In genomic region chr15:29873264-29873663, GRCh38 we compare ENCODE assay signal across 14 cellular contexts. TPM values are rescaled to one million over a fixed set of nuclear protein-coding genes. Genes with fewer than 3 reads are reported as not detected.
"Had no signal": no experiment of that assay in that cellular context is flagged by ENCODE, and none has a peak within 500 bp of the region (broad histone marks: within the 10 kb centered on the region; RNA-seq: fewer than 3 reads in every experiment).

No MANE protein-coding gene starts in this region.

- H3K27me3 Mint-ChIP-seq: activated CD4-positive, alpha-beta T cell treated with anti-CD3 and anti-CD28 coated beads, Interleukin-2, amount 10 ng/mL, durations not matched to agents 24 days and 14 days; stimulated activated memory B cell treated with anti-CD40 and anti-IgM and Interleukin-4, amounts not matched to agents 10 μg/mL and 1 μg/mL and 100 μg/mL, for 72 hours had no signal

- H3K9me3 ChIP-seq: SJSA1 had no signal

- H3K27me3 ChIP-seq: SJSA1 had no signal

- H3K4me3 Mint-ChIP-seq: activated CD4-positive, alpha-beta T cell treated with anti-CD3 and anti-CD28 coated beads, Interleukin-2, amount 10 ng/mL, durations not matched to agents 24 days and 14 days; activated naive CD8-positive, alpha-beta T cell treated with anti-CD3 and anti-CD28 coated beads for 36 hours; effector memory CD8-positive, alpha-beta T cell; immature natural killer cell; naive B cell; stimulated activated memory B cell treated with anti-CD40 and anti-IgM and Interleukin-4, amounts not matched to agents 10 μg/mL and 1 μg/mL and 100 μg/mL, for 72 hours; T-helper 2 cell treated with Interferon-gamma antibody and Interleukin-4, amounts not matched to agents 5 μg/mL and 100 μg/mL, for 36 hours; type B pancreatic cell had no signal

- H3K36me3 Mint-ChIP-seq: activated naive CD8-positive, alpha-beta T cell treated with anti-CD3 and anti-CD28 coated beads for 36 hours; immature natural killer cell; naive B cell; stimulated activated memory B cell treated with anti-CD40 and anti-IgM and Interleukin-4, amounts not matched to agents 10 μg/mL and 1 μg/mL and 100 μg/mL, for 72 hours; type B pancreatic cell had no signal

- H3K4me1 Mint-ChIP-seq: activated CD4-positive, alpha-beta T cell treated with anti-CD3 and anti-CD28 coated beads, Interleukin-2, amount 10 ng/mL, durations not matched to agents 24 days and 14 days; activated naive CD8-positive, alpha-beta T cell treated with anti-CD3 and anti-CD28 coated beads for 36 hours; immature natural killer cell; naive B cell; stimulated activated memory B cell treated with anti-CD40 and anti-IgM and Interleukin-4, amounts not matched to agents 10 μg/mL and 1 μg/mL and 100 μg/mL, for 72 hours had no signal

- H3K27ac ChIP-seq: SJSA1 had no signal

- H3K36me3 ChIP-seq: SJSA1 had no signal

- H3K9me3 Mint-ChIP-seq: activated CD4-positive, alpha-beta T cell treated with anti-CD3 and anti-CD28 coated beads, Interleukin-2, amount 10 ng/mL, durations not matched to agents 24 days and 14 days; activated naive CD8-positive, alpha-beta T cell treated with anti-CD3 and anti-CD28 coated beads for 36 hours; T-helper 2 cell treated with Interferon-gamma antibody and Interleukin-4, amounts not matched to agents 5 μg/mL and 100 μg/mL, for 36 hours; type B pancreatic cell had no signal

- DNase-seq: activated CD4-positive, alpha-beta T cell treated with anti-CD3 and anti-CD28 coated beads, Interleukin-2, amount 10 ng/mL, durations not matched to agents 24 days and 14 days; activated CD4-positive, CD25-positive, alpha-beta regulatory T cell; activated naive CD8-positive, alpha-beta T cell treated with anti-CD3 and anti-CD28 coated beads for 36 hours; aorta; effector memory CD8-positive, alpha-beta T cell; foreskin melanocyte; immature natural killer cell; mammary epithelial cell; naive B cell; stimulated activated CD4-positive, alpha-beta T cell treated with anti-CD3 and anti-CD28 coated beads, Interleukin-2, amount 100 ng/mL, for 48 hours had no signal

- ATAC-seq: effector memory CD8-positive, alpha-beta T cell; stimulated activated memory B cell treated with anti-CD40 and anti-IgM and Interleukin-4, amounts not matched to agents 10 μg/mL and 1 μg/mL and 100 μg/mL, for 72 hours had no signal

- H3K27ac Mint-ChIP-seq: activated CD4-positive, alpha-beta T cell treated with anti-CD3 and anti-CD28 coated beads, Interleukin-2, amount 10 ng/mL, durations not matched to agents 24 days and 14 days; activated naive CD8-positive, alpha-beta T cell treated with anti-CD3 and anti-CD28 coated beads for 36 hours; effector memory CD8-positive, alpha-beta T cell; immature natural killer cell; naive B cell; stimulated activated memory B cell treated with anti-CD40 and anti-IgM and Interleukin-4, amounts not matched to agents 10 μg/mL and 1 μg/mL and 100 μg/mL, for 72 hours; T-helper 2 cell treated with Interferon-gamma antibody and Interleukin-4, amounts not matched to agents 5 μg/mL and 100 μg/mL, for 36 hours; type B pancreatic cell had no signal

- H3K4me3 ChIP-seq: SJSA1 had no signal

RNA-seq across cellular contexts. Expression of gene TJP1, which starts 51.0 kb away (rescaled TPM):
- total RNA-seq: activated CD4-positive, alpha-beta T cell treated with anti-CD3 and anti-CD28 coated beads, Interleukin-2, amount 10 ng/mL, durations not matched to agents 24 days and 14 days; activated naive CD8-positive, alpha-beta T cell treated with anti-CD3 and anti-CD28 coated beads for 36 hours had no signal
- polyA plus RNA-seq: immature natural killer cell had no signal
